Comparison of ENCODE assay signal across 1 cellular context in the genomic region with DNA sequence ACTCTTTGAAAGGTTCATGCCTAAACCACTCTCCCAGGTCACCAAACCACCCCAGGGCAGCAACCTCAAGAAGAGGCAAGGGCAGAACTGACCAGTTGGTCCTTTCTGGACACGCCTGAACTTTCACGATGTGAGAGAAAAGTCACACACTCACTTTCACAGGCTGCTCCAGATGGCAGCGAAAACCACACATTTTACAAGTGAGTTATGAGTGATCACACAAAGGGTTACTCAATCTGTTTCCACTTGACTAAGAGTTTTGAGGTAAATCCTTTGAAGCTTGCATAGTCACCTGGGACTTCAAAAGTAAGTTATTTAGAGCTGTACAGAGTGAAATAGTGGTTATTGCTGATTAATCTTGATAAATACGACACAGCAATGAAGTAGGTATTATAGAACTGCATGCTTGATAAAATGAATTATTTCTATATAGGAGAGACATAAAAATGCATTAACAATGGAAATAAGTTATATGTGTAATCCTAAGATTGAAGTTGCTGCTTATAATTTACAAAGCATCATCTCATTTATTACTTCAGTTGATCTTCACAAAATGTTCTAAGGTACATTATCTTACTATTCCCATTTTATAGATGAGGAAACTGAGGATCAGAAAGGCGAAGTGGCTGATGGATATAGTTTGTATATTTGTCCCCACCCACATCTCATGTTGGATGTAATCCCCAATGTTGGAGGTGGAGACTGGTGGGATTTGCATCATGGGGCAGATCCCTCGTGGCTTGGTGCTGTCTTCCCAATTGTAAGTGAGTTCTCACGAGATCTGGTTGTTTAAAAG.
TF ChIP-seq lines count a peak whose summit lies in the region.

No MANE protein-coding gene starts in this region.

TF ChIP-seq in GM12878, 131 proteins besides CTCF, POLR2A, EP300 and RAD21 (continued from another document and continues in another):
- no peak for TF ChIP-seq RELA (IDR thresholded peaks at IDR 0.05; ENCODE audit: borderline replicate concordance, partially characterized antibody)
- TF ChIP-seq EZH2 (IDR thresholded peaks at IDR 0.05; ENCODE audit: borderline replicate concordance, control insufficient read depth, low read depth, low read length) = no peak
- peak in 1 of 2 experiments; percentile 88; a peak in 2 of 4 replicates for TF ChIP-seq ETV6 (conservative IDR thresholded peaks at IDR 0.05 in 1 of 2, IDR thresholded peaks at IDR 0.05 in 1 of 2; ENCODE audit: borderline replicate concordance in 1 of 2, low read depth in 1 of 2)
- TF ChIP-seq, protein P1, sequence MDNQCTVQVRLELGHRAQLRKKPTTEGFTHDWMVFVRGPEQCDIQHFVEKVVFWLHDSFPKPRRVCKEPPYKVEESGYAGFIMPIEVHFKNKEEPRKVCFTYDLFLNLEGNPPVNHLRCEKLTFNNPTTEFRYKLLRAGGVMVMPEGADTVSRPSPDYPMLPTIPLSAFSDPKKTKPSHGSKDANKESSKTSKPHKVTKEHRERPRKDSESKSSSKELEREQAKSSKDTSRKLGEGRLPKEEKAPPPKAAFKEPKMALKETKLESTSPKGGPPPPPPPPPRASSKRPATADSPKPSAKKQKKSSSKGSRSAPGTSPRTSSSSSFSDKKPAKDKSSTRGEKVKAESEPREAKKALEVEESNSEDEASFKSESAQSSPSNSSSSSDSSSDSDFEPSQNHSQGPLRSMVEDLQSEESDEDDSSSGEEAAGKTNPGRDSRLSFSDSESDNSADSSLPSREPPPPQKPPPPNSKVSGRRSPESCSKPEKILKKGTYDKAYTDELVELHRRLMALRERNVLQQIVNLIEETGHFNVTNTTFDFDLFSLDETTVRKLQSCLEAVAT (IDR thresholded peaks at IDR 0.05) = no peak
- TF ChIP-seq, protein P2, sequence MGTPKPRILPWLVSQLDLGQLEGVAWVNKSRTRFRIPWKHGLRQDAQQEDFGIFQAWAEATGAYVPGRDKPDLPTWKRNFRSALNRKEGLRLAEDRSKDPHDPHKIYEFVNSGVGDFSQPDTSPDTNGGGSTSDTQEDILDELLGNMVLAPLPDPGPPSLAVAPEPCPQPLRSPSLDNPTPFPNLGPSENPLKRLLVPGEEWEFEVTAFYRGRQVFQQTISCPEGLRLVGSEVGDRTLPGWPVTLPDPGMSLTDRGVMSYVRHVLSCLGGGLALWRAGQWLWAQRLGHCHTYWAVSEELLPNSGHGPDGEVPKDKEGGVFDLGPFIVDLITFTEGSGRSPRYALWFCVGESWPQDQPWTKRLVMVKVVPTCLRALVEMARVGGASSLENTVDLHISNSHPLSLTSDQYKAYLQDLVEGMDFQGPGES (IDR thresholded peaks at IDR 0.05) = no peak
- TF ChIP-seq WRNIP1 (IDR thresholded peaks at IDR 0.05; ENCODE audit: borderline replicate concordance, low read depth, low read length) = no peak
- no peak for TF ChIP-seq ZNF622 (IDR thresholded peaks at IDR 0.05)
- TF ChIP-seq TCF3 (IDR thresholded peaks at IDR 0.05; ENCODE audit: borderline replicate concordance, insufficient read depth, low read depth, low read length) = peak; percentile 94; the same call in 1 of the 2 replicates
- TF ChIP-seq, protein P3, sequence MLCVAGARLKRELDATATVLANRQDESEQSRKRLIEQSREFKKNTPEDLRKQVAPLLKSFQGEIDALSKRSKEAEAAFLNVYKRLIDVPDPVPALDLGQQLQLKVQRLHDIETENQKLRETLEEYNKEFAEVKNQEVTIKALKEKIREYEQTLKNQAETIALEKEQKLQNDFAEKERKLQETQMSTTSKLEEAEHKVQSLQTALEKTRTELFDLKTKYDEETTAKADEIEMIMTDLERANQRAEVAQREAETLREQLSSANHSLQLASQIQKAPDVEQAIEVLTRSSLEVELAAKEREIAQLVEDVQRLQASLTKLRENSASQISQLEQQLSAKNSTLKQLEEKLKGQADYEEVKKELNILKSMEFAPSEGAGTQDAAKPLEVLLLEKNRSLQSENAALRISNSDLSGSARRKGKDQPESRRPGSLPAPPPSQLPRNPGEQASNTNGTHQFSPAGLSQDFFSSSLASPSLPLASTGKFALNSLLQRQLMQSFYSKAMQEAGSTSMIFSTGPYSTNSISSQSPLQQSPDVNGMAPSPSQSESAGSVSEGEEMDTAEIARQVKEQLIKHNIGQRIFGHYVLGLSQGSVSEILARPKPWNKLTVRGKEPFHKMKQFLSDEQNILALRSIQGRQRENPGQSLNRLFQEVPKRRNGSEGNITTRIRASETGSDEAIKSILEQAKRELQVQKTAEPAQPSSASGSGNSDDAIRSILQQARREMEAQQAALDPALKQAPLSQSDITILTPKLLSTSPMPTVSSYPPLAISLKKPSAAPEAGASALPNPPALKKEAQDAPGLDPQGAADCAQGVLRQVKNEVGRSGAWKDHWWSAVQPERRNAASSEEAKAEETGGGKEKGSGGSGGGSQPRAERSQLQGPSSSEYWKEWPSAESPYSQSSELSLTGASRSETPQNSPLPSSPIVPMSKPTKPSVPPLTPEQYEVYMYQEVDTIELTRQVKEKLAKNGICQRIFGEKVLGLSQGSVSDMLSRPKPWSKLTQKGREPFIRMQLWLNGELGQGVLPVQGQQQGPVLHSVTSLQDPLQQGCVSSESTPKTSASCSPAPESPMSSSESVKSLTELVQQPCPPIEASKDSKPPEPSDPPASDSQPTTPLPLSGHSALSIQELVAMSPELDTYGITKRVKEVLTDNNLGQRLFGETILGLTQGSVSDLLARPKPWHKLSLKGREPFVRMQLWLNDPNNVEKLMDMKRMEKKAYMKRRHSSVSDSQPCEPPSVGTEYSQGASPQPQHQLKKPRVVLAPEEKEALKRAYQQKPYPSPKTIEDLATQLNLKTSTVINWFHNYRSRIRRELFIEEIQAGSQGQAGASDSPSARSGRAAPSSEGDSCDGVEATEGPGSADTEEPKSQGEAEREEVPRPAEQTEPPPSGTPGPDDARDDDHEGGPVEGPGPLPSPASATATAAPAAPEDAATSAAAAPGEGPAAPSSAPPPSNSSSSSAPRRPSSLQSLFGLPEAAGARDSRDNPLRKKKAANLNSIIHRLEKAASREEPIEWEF (IDR thresholded peaks at IDR 0.05; ENCODE audit: insufficient replicate concordance, low read depth, low read length) = no peak
- TF ChIP-seq NRF1 (conservative IDR thresholded peaks at IDR 0.05; ENCODE audit: low read depth, low read length) = no peak
- TF ChIP-seq, protein P4, sequence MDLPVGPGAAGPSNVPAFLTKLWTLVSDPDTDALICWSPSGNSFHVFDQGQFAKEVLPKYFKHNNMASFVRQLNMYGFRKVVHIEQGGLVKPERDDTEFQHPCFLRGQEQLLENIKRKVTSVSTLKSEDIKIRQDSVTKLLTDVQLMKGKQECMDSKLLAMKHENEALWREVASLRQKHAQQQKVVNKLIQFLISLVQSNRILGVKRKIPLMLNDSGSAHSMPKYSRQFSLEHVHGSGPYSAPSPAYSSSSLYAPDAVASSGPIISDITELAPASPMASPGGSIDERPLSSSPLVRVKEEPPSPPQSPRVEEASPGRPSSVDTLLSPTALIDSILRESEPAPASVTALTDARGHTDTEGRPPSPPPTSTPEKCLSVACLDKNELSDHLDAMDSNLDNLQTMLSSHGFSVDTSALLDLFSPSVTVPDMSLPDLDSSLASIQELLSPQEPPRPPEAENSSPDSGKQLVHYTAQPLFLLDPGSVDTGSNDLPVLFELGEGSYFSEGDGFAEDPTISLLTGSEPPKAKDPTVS (IDR thresholded peaks at IDR 0.05; ENCODE audit: low read depth, low read length) = no peak
- no peak for TF ChIP-seq CBX3 (IDR thresholded peaks at IDR 0.05; ENCODE audit: borderline replicate concordance, low read depth)
- TF ChIP-seq, protein P5, sequence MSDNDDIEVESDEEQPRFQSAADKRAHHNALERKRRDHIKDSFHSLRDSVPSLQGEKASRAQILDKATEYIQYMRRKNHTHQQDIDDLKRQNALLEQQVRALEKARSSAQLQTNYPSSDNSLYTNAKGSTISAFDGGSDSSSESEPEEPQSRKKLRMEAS (IDR thresholded peaks at IDR 0.05; ENCODE audit: low read depth, low read length) = no peak
- peak in 1 of 2 experiments; percentile 92; a peak in 2 of 4 replicates for TF ChIP-seq CEBPB (IDR thresholded peaks at IDR 0.05; ENCODE audit: borderline replicate concordance in 1 of 2, low read depth in 2 of 2, low read length in 2 of 2)
- TF ChIP-seq, protein P6, sequence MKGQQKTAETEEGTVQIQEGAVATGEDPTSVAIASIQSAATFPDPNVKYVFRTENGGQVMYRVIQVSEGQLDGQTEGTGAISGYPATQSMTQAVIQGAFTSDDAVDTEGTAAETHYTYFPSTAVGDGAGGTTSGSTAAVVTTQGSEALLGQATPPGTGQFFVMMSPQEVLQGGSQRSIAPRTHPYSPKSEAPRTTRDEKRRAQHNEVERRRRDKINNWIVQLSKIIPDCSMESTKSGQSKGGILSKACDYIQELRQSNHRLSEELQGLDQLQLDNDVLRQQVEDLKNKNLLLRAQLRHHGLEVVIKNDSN (IDR thresholded peaks at IDR 0.05; ENCODE audit: borderline replicate concordance, extremely low read length, insufficient read depth, low read depth, low read length) = no peak
- TF ChIP-seq POLR2AphosphoS2 (IDR thresholded peaks at IDR 0.05; ENCODE audit: low read depth, low read length) = no peak
- TF ChIP-seq KLF5 (IDR thresholded peaks at IDR 0.05; ENCODE audit: partially characterized antibody) = no peak
- no peak for TF ChIP-seq RFX5 (IDR thresholded peaks at IDR 0.05; ENCODE audit: low read depth, low read length)
- TF ChIP-seq, protein P7, sequence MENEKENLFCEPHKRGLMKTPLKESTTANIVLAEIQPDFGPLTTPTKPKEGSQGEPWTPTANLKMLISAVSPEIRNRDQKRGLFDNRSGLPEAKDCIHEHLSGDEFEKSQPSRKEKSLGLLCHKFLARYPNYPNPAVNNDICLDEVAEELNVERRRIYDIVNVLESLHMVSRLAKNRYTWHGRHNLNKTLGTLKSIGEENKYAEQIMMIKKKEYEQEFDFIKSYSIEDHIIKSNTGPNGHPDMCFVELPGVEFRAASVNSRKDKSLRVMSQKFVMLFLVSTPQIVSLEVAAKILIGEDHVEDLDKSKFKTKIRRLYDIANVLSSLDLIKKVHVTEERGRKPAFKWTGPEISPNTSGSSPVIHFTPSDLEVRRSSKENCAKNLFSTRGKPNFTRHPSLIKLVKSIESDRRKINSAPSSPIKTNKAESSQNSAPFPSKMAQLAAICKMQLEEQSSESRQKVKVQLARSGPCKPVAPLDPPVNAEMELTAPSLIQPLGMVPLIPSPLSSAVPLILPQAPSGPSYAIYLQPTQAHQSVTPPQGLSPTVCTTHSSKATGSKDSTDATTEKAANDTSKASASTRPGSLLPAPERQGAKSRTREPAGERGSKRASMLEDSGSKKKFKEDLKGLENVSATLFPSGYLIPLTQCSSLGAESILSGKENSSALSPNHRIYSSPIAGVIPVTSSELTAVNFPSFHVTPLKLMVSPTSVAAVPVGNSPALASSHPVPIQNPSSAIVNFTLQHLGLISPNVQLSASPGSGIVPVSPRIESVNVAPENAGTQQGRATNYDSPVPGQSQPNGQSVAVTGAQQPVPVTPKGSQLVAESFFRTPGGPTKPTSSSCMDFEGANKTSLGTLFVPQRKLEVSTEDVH (IDR thresholded peaks at IDR 0.05; ENCODE audit: low read depth, partially characterized antibody) = no peak
- TF ChIP-seq, protein P8, sequence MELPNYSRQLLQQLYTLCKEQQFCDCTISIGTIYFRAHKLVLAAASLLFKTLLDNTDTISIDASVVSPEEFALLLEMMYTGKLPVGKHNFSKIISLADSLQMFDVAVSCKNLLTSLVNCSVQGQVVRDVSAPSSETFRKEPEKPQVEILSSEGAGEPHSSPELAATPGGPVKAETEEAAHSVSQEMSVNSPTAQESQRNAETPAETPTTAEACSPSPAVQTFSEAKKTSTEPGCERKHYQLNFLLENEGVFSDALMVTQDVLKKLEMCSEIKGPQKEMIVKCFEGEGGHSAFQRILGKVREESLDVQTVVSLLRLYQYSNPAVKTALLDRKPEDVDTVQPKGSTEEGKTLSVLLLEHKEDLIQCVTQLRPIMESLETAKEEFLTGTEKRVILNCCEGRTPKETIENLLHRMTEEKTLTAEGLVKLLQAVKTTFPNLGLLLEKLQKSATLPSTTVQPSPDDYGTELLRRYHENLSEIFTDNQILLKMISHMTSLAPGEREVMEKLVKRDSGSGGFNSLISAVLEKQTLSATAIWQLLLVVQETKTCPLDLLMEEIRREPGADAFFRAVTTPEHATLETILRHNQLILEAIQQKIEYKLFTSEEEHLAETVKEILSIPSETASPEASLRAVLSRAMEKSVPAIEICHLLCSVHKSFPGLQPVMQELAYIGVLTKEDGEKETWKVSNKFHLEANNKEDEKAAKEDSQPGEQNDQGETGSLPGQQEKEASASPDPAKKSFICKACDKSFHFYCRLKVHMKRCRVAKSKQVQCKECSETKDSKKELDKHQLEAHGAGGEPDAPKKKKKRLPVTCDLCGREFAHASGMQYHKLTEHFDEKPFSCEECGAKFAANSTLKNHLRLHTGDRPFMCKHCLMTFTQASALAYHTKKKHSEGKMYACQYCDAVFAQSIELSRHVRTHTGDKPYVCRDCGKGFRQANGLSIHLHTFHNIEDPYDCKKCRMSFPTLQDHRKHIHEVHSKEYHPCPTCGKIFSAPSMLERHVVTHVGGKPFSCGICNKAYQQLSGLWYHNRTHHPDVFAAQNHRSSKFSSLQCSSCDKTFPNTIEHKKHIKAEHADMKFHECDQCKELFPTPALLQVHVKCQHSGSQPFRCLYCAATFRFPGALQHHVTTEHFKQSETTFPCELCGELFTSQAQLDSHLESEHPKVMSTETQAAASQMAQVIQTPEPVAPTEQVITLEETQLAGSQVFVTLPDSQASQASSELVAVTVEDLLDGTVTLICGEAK (IDR thresholded peaks at IDR 0.05; ENCODE audit: borderline replicate concordance) = no peak
- no peak for TF ChIP-seq ZNF207 (IDR thresholded peaks at IDR 0.05; ENCODE audit: borderline replicate concordance)
- TF ChIP-seq FOXM1 (IDR thresholded peaks at IDR 0.05; ENCODE audit: low read depth, low read length) = peak; percentile 98
- TF ChIP-seq MYB (IDR thresholded peaks at IDR 0.05; ENCODE audit: borderline replicate concordance, low read depth, low read length) = no peak
- no peak for TF ChIP-seq PAX8 (IDR thresholded peaks at IDR 0.05)
- peak; percentile 99 for TF ChIP-seq TCF7 (IDR thresholded peaks at IDR 0.05; ENCODE audit: borderline replicate concordance)
- no peak for TF ChIP-seq YY1 (IDR thresholded peaks at IDR 0.05; ENCODE audit: low read depth, low read length)
- no peak for TF ChIP-seq SUZ12 (IDR thresholded peaks at IDR 0.05; ENCODE audit: unreplicated experiment)
- no peak for TF ChIP-seq HCFC1 (IDR thresholded peaks at IDR 0.05; ENCODE audit: low read length)
